ENCODE assay signal across 22 cellular contexts in the genomic region with DNA sequence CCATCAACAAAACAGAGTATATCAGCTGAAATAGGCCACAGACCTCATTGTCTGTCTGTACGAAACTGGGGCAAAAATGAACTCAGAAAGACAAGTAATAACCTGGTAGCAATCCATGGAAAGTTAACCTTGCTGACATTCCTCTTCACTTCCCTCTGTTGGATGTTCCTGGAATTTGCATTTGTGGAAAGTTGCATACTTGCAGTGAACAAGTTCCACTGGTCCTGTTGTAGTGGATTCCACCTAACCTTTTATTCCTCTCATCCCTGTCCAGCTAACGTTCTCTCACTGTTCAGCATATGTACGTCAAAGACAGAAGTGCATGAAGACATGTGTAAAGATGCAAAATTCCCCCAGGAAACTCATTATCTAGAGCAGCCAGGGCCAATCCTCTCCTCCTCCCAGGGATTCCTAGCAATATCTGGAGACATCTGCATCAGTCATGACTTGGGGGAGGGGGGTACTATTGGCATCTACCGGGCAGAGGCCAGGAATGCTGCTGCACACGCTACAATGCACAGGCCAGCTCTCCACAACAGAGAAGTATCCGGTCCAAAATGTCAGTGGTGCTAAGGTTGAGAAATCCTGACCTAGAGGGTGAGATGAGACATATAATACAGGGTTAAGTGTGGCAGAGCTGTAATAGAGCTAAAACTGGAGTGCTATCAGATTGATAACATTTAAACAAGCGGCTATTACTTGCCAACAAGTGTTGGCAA. TPM values are rescaled to one million over a fixed set of nuclear protein-coding genes. Genes with fewer than 3 reads are reported as not detected.
DNase-seq lines count a peak whose midpoint lies in the region; ATAC-seq, FAIRE-seq and TF ChIP-seq lines count a peak whose summit lies in the region.
"Had no signal": no experiment of that assay in that cellular context is flagged by ENCODE, and none has a peak within 500 bp of the region (broad histone marks: within the 10 kb centered on the region; RNA-seq: fewer than 3 reads in every experiment).

No MANE protein-coding gene starts in this region.

- H3K27me3 ChIP-seq in heart left ventricle (no peaks in the 10 kb centered on the region), right lobe of liver (no peaks in the 10 kb centered on the region)

- peak overlapping the region in 6 of 12 donors; percentile 14 to 59 (median 36) for H3K27ac ChIP-seq in heart left ventricle
- H3K27ac ChIP-seq in right lobe of liver = no peak overlapping the region
- H3K27ac ChIP-seq: thoracic aorta had no signal

- peaks cover 0 to 7% (median 0%) of the 10 kb centered on the region in 12 donors for H3K9me3 ChIP-seq in heart left ventricle
- no peaks in the 10 kb centered on the region for H3K9me3 ChIP-seq in right lobe of liver
- H3K9me3 ChIP-seq: thoracic aorta had no signal

- H3K4me1 Mint-ChIP-seq in activated CD4-positive, alpha-beta T cell treated with anti-CD3 and anti-CD28 coated beads, Interleukin-2, amount 10 ng/mL, durations not matched to agents 24 days and 14 days = peaks cover 12% of the 10 kb centered on the region
- H3K4me1 Mint-ChIP-seq in activated CD4-positive, alpha-beta memory T cell treated with anti-CD3 and anti-CD28 coated beads for 36 hours (ENCODE audit: low read depth) = peaks cover 5% of the 10 kb centered on the region
- H3K4me1 Mint-ChIP-seq: nephron had no signal

- intact Hi-C loops in activated CD4-positive, alpha-beta T cell treated with anti-CD3 and anti-CD28 coated beads, Interleukin-2, amount 10 ng/mL, durations not matched to agents 24 days and 14 days (cut with micrococcal nuclease) = no loop called here
- intact Hi-C loops in heart left ventricle (cut with DNase I) (loop anchor here in 2 of 10 donors (10.0 kb wide), 1 partner anchor 90 kb away; no protein-coding TSS in a partner anchor), right lobe of liver (cut with DNase I) (no loop called here)
- intact Hi-C loops in activated CD4-positive, alpha-beta memory T cell treated with anti-CD3 and anti-CD28 coated beads for 36 hours (cut with micrococcal nuclease) = no loop called here

- TF ChIP-seq CTCF in cardiac fibroblast (IDR thresholded peaks at IDR 0.05; ENCODE audit: low read depth, low read length) = peak; percentile 5
- TF ChIP-seq CTCF in heart left ventricle (IDR thresholded peaks at IDR 0.05) = peak in 1 of 12 donors; percentile 10
- no peak for TF ChIP-seq CTCF in right lobe of liver (IDR thresholded peaks at IDR 0.05)

- H3K27me3 Mint-ChIP-seq in activated CD4-positive, alpha-beta T cell treated with anti-CD3 and anti-CD28 coated beads, Interleukin-2, amount 10 ng/mL, durations not matched to agents 24 days and 14 days = peaks cover 19% of the 10 kb centered on the region
- H3K27me3 Mint-ChIP-seq in activated CD4-positive, alpha-beta memory T cell treated with anti-CD3 and anti-CD28 coated beads for 36 hours = no peaks in the 10 kb centered on the region
- H3K27me3 Mint-ChIP-seq: dendritic cell treated with granulocyte-macrophage colony-stimulating factor and Interleukin-4, amounts not matched to agents 40 ng/mL and 50 ng/mL, for 4 days had no signal

- TF ChIP-seq POLR2A in heart left ventricle (IDR thresholded peaks at IDR 0.05) (no peak), right lobe of liver (IDR thresholded peaks at IDR 0.05) (no peak)

- H3K4me3 ChIP-seq in cardiac fibroblast (replicated peaks in 1 of 2; ENCODE audit: low read depth in 2 of 2, low read length in 2 of 2) (no peak overlapping the region), heart left ventricle (no peak overlapping the region), right lobe of liver (no peak overlapping the region)
- H3K4me3 ChIP-seq: thoracic aorta had no signal

- peak; percentile 48 for FAIRE-seq in urothelium cell line (lab: Jason Lieb, UNC)
- FAIRE-seq: H54, HepG2 had no signal

- DNase-seq in activated CD4-positive, alpha-beta T cell treated with anti-CD3 and anti-CD28 coated beads, Interleukin-2, amount 10 ng/mL, durations not matched to agents 24 days and 14 days = peak; percentile 36
- DNase-seq in activated CD4-positive, alpha-beta T cell treated with anti-CD3 and anti-CD28 coated beads, Interleukin-2, amount 50 U/mL, for 4 hours = no peak
- peak; percentile 25 to 56 for DNase-seq in cardiac fibroblast (ENCODE audit: low read depth in 2 of 2)
- no peak for DNase-seq in heart left ventricle
- DNase-seq in urothelium cell line (ENCODE audit: low spot score) = no peak
- no peak for DNase-seq in activated CD4-positive, alpha-beta memory T cell treated with anti-CD3 and anti-CD28 coated beads for 36 hours
- DNase-seq in DMS153 (lab: John Stamatoyannopoulos, UW) = no peak
- no peak for DNase-seq in right lobe of liver
- DNase-seq: 8988T; activated CD4-positive, CD25-positive, alpha-beta regulatory T cell; activated CD8-positive, alpha-beta memory T cell treated with anti-CD3 and anti-CD28 coated beads, Interleukin-2, amount 10 ng/mL, durations not matched to agents 7 days and 5 days; activated gamma-delta T cell; anterior cingulate cortex; CD8-positive, alpha-beta T cell; stimulated activated CD8-positive, alpha-beta memory T cell treated with anti-CD3 and anti-CD28 coated beads, Interleukin-4, amount 100 ng/mL, for 48 hours; T-cell had no signal

- ATAC-seq in heart left ventricle = peak; percentile 26 to 91 (median 59)
- no peak for ATAC-seq in right lobe of liver
- ATAC-seq: activated CD8-positive, alpha-beta memory T cell treated with anti-CD3 and anti-CD28 coated beads, Interleukin-2, amount 10 ng/mL, durations not matched to agents 7 days and 5 days; CD8-positive, alpha-beta T cell; HepG2; T-cell had no signal

- peaks cover 0 to 13% (median 0%) of the 10 kb centered on the region in 12 donors for H3K4me1 ChIP-seq in heart left ventricle
- H3K4me1 ChIP-seq in right lobe of liver = no peaks in the 10 kb centered on the region

- CTCF ChIA-PET in activated CD4-positive, alpha-beta memory T cell treated with anti-CD3 and anti-CD28 coated beads for 36 hours (lab: Charles Lee) = interaction anchor here (1.4 kb wide), 1 partner anchor 29 kb away, joined by 3 read pairs; no protein-coding TSS in a partner anchor

- no peaks in the 10 kb centered on the region for H3K36me3 ChIP-seq in heart left ventricle
- H3K36me3 ChIP-seq in right lobe of liver = no peaks in the 10 kb centered on the region
- H3K36me3 ChIP-seq: thoracic aorta had no signal

- peaks cover 14% of the 10 kb centered on the region for H3K9me3 Mint-ChIP-seq in activated CD4-positive, alpha-beta T cell treated with anti-CD3 and anti-CD28 coated beads, Interleukin-2, amount 10 ng/mL, durations not matched to agents 24 days and 14 days
- H3K9me3 Mint-ChIP-seq in activated CD4-positive, alpha-beta memory T cell treated with anti-CD3 and anti-CD28 coated beads for 36 hours = peaks cover 3% of the 10 kb centered on the region
- H3K9me3 Mint-ChIP-seq: CD8-positive, alpha-beta T cell had no signal

- H3K36me3 Mint-ChIP-seq in activated CD4-positive, alpha-beta T cell treated with anti-CD3 and anti-CD28 coated beads, Interleukin-2, amount 10 ng/mL, durations not matched to agents 24 days and 14 days (ENCODE audit: low read depth) = no peaks in the 10 kb centered on the region
- no peaks in the 10 kb centered on the region for H3K36me3 Mint-ChIP-seq in activated CD4-positive, alpha-beta memory T cell treated with anti-CD3 and anti-CD28 coated beads for 36 hours
- H3K36me3 Mint-ChIP-seq: CD8-positive, alpha-beta T cell; T-cell had no signal

- WGBS in heart left ventricle, 4 donors = 23 to 41% (median 34%) methylated on average over 7 of the region's 7 CpGs
- WGBS in right lobe of liver (ENCODE audit: insufficient coverage, low coverage, low lambda C conversion rate, missing lambda C conversion rate) = 39% methylated on average over 7 of the region's 7 CpGs

- POLR2A ChIA-PET in activated CD4-positive, alpha-beta memory T cell treated with anti-CD3 and anti-CD28 coated beads for 36 hours (lab: Charles Lee) = no interaction called here

- H3K27ac Mint-ChIP-seq in activated CD4-positive, alpha-beta T cell treated with anti-CD3 and anti-CD28 coated beads, Interleukin-2, amount 10 ng/mL, durations not matched to agents 24 days and 14 days = no peak overlapping the region
- no peak overlapping the region for H3K27ac Mint-ChIP-seq in activated CD4-positive, alpha-beta memory T cell treated with anti-CD3 and anti-CD28 coated beads for 36 hours
- H3K27ac Mint-ChIP-seq: activated CD8-positive, alpha-beta memory T cell treated with anti-CD3 and anti-CD28 coated beads, Interleukin-2, amount 10 ng/mL, durations not matched to agents 7 days and 5 days; CD8-positive, alpha-beta T cell; dendritic cell treated with granulocyte-macrophage colony-stimulating factor and Interleukin-4, amounts not matched to agents 40 ng/mL and 50 ng/mL, for 4 days; nephron; T-cell had no signal

- no peak overlapping the region for H3K4me3 Mint-ChIP-seq in activated CD4-positive, alpha-beta T cell treated with anti-CD3 and anti-CD28 coated beads, Interleukin-2, amount 10 ng/mL, durations not matched to agents 24 days and 14 days
- no peak overlapping the region for H3K4me3 Mint-ChIP-seq in activated CD4-positive, alpha-beta memory T cell treated with anti-CD3 and anti-CD28 coated beads for 36 hours
- H3K4me3 Mint-ChIP-seq: activated CD8-positive, alpha-beta memory T cell treated with anti-CD3 and anti-CD28 coated beads, Interleukin-2, amount 10 ng/mL, durations not matched to agents 7 days and 5 days; CD8-positive, alpha-beta T cell; dendritic cell treated with granulocyte-macrophage colony-stimulating factor and Interleukin-4, amounts not matched to agents 40 ng/mL and 50 ng/mL, for 4 days; nephron; T-cell had no signal

RNA-seq across cellular contexts. Expression of a gene that starts 8.2 kb away (rescaled TPM):
- total RNA-seq in activated CD4-positive, alpha-beta T cell treated with anti-CD3 and anti-CD28 coated beads, Interleukin-2, amount 10 ng/mL, durations not matched to agents 24 days and 14 days = 0.19 and 0.21 TPM in 2 replicates
- total RNA-seq in heart left ventricle (10 to 100 TPM in 7 of 9 donors, 1 to 10 TPM in 2; 5.9 to 25.0 (median 14.7) TPM), right lobe of liver (under 1 TPM in 1 of 6 experiments, not detected in 5; 0.31 TPM)
- 10 to 100 TPM in 1 of 2 donors, 1 to 10 TPM in 1; 9.7 to 10.6 TPM for polyA plus RNA-seq in heart left ventricle
- under 1 TPM; 0.36 to 0.83 TPM for total RNA-seq in activated CD4-positive, alpha-beta memory T cell treated with anti-CD3 and anti-CD28 coated beads for 36 hours
- total RNA-seq: HepG2, lung microvascular endothelial cell had no signal
- polyA plus RNA-seq: HepG2 had no signal

Comparison
In these comparisons a context has a peak if more than half of its experiments do, and no peak if none do; other contexts are left out.
1. DNase-seq: peak in activated CD4-positive, alpha-beta T cell treated with anti-CD3 and anti-CD28 coated beads, Interleukin-2, amount 10 ng/mL, durations not matched to agents 24 days and 14 days (single experiment) and cardiac fibroblast (2 of 2); none in activated CD4-positive, alpha-beta T cell treated with anti-CD3 and anti-CD28 coated beads, Interleukin-2, amount 50 U/mL, for 4 hours (0 of 2), heart left ventricle (0 of 5), urothelium cell line (single experiment), activated CD4-positive, alpha-beta memory T cell treated with anti-CD3 and anti-CD28 coated beads for 36 hours (single experiment), DMS153 (single experiment) and right lobe of liver (0 of 3).
2. ATAC-seq: peak in heart left ventricle (4 of 4); none in right lobe of liver (0 of 4).